In the genomic region with DNA sequence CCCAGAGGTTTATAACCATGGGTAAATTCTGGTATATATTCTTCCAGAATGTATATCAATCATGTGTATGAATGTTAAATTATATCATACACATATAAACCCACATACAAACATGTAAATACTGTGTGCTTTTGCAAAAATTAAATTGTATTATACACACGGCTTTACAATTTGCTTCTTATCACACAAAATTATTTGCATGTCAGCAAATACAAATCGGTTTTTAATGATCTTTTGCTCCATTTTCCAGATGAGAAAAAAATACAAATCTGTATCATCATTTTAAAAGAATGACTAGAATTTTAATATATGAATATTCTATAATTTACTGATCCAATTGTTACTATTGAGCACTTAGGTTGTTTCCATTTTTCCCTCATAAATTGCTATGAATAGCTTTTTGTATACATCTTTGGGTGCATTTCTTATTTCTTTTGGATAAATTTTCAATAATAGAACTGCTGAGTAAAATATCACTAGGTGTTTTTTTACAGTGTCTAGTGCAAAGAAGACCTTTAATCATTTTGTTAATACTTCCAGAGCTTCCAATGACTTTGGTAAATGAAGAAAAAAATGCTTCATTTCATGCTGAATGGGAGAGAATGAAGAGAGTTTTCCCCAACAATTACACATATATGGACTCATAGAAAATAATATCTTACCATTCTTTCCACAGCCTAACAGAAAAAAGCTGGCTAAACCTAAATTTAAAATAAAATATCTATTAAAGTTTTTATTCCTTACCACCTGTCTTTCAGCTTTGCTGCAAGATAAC, we compare ENCODE assay signal across 25 cellular contexts.
"Had no signal": no experiment of that assay in that cellular context is flagged by ENCODE, and none has a peak within 500 bp of the region (broad histone marks: within the 10 kb centered on the region; RNA-seq: fewer than 3 reads in every experiment).

No MANE protein-coding gene starts in this region.

- H3K36me3 Mint-ChIP-seq: mesothelial cell of epicardium; naive thymus-derived CD4-positive, alpha-beta T cell; neural progenitor cell; stimulated activated effector memory CD8-positive, alpha-beta T cell treated with anti-CD3 and anti-CD28 coated beads, Interleukin-12 subunit alpha, Interleukin-12 subunit beta, amount 100 ng/mL, for 72 hours had no signal

- DNase-seq: effector CD8-positive, alpha-beta T cell; endodermal cell; foreskin fibroblast; gastrocnemius medialis; head of caudate nucleus; kidney; mesenchymal stem cell; naive thymus-derived CD4-positive, alpha-beta T cell; nucleus accumbens; sigmoid colon; stimulated activated CD4-positive, alpha-beta T cell treated with anti-CD3 and anti-CD28 coated beads, Interleukin-2, amount 100 ng/mL, for 24 hours; stimulated activated CD4-positive, alpha-beta T cell treated with anti-CD3 and anti-CD28 coated beads, Interleukin-4, amount 100 ng/mL, for 24 hours; transverse colon had no signal

- H3K4me1 ChIP-seq: gastrocnemius medialis, prostate gland, right atrium auricular region, sigmoid colon, suprapubic skin, vagina had no signal

- H3K27me3 Mint-ChIP-seq: stimulated activated naive CD8-positive, alpha-beta T cell treated with anti-CD3 and anti-CD28 coated beads, Interleukin-15, Interleukin-2, amounts not matched to agents 100 ng/mL and 50 ng/mL, for 24 hours had no signal

- H3K27ac ChIP-seq: epithelial cell of prostate, gastrocnemius medialis, neural progenitor cell, prostate gland, right atrium auricular region, sigmoid colon, suprapubic skin, transverse colon, vagina had no signal

- H3K9me3 ChIP-seq: gastrocnemius medialis, prostate gland, right atrium auricular region, sigmoid colon, suprapubic skin, transverse colon, vagina had no signal

- H3K27ac Mint-ChIP-seq: endodermal cell; mesothelial cell of epicardium; naive thymus-derived CD4-positive, alpha-beta T cell; nephron; neural progenitor cell; stimulated activated effector memory CD8-positive, alpha-beta T cell treated with anti-CD3 and anti-CD28 coated beads, Interleukin-12 subunit alpha, Interleukin-12 subunit beta, amount 100 ng/mL, for 72 hours; stimulated activated naive CD8-positive, alpha-beta T cell treated with anti-CD3 and anti-CD28 coated beads, Interleukin-15, Interleukin-2, amounts not matched to agents 100 ng/mL and 50 ng/mL, for 24 hours had no signal

- ATAC-seq: esophagus mucosa; gastrocnemius medialis; left lobe of liver; naive thymus-derived CD4-positive, alpha-beta T cell; stimulated activated effector memory CD8-positive, alpha-beta T cell treated with anti-CD3 and anti-CD28 coated beads, Interleukin-12 subunit alpha, Interleukin-12 subunit beta, amount 100 ng/mL, for 72 hours had no signal

- H3K27me3 ChIP-seq: gastrocnemius medialis, neural progenitor cell, right atrium auricular region, sigmoid colon, transverse colon, vagina had no signal

- H3K36me3 ChIP-seq: gastrocnemius medialis, neural progenitor cell, prostate gland, right atrium auricular region, sigmoid colon, suprapubic skin, transverse colon, vagina had no signal

- H3K4me1 Mint-ChIP-seq: mesothelial cell of epicardium; nephron; stimulated activated effector memory CD8-positive, alpha-beta T cell treated with anti-CD3 and anti-CD28 coated beads, Interleukin-12 subunit alpha, Interleukin-12 subunit beta, amount 100 ng/mL, for 72 hours had no signal

- H3K9me3 Mint-ChIP-seq: endodermal cell; mesothelial cell of epicardium; naive thymus-derived CD4-positive, alpha-beta T cell; nephron; neural progenitor cell; stimulated activated effector memory CD8-positive, alpha-beta T cell treated with anti-CD3 and anti-CD28 coated beads, Interleukin-12 subunit alpha, Interleukin-12 subunit beta, amount 100 ng/mL, for 72 hours; stimulated activated naive CD8-positive, alpha-beta T cell treated with anti-CD3 and anti-CD28 coated beads, Interleukin-15, Interleukin-2, amounts not matched to agents 100 ng/mL and 50 ng/mL, for 24 hours had no signal

- H3K4me3 Mint-ChIP-seq: endodermal cell; mesothelial cell of epicardium; naive thymus-derived CD4-positive, alpha-beta T cell; nephron; neural progenitor cell; stimulated activated effector memory CD8-positive, alpha-beta T cell treated with anti-CD3 and anti-CD28 coated beads, Interleukin-12 subunit alpha, Interleukin-12 subunit beta, amount 100 ng/mL, for 72 hours; stimulated activated naive CD8-positive, alpha-beta T cell treated with anti-CD3 and anti-CD28 coated beads, Interleukin-15, Interleukin-2, amounts not matched to agents 100 ng/mL and 50 ng/mL, for 24 hours had no signal

- H3K4me3 ChIP-seq: gastrocnemius medialis, neural progenitor cell, prostate gland, right atrium auricular region, sigmoid colon, suprapubic skin, transverse colon, vagina had no signal
